ENCODE assay signal across 10 cellular contexts in genomic region chr9:121169094-121169601, GRCh38. TPM values are rescaled to one million over a fixed set of nuclear protein-coding genes. Genes with fewer than 3 reads are reported as not detected.
DNase-seq lines count a peak whose midpoint lies in the region; ATAC-seq, FAIRE-seq and TF ChIP-seq lines count a peak whose summit lies in the region.
"Had no signal": no experiment of that assay in that cellular context is flagged by ENCODE, and none has a peak within 500 bp of the region (broad histone marks: within the 10 kb centered on the region; RNA-seq: fewer than 3 reads in every experiment).

No MANE protein-coding gene starts in this region.

- DNase-seq in DMS 273 (lab: John Stamatoyannopoulos, UW; ENCODE audit: unreplicated experiment), result peak; percentile 37
- DNase-seq in DMS 273 treated with DMSO at 0.1 percent for 48 hours (lab: John Stamatoyannopoulos, UW), result no peak
- DNase-seq in RKO (ENCODE audit: low spot score), result peak; percentile 61
- peak; percentile 18 for DNase-seq in endothelial cell of umbilical vein (ENCODE audit: low read depth, low spot score)
- no peak for DNase-seq in psoas muscle
- no peak for DNase-seq in substantia nigra (lab: John Stamatoyannopoulos, UW)
- no peak for DNase-seq in cerebellar nuclear complex (lab: John Stamatoyannopoulos, UW)
- DNase-seq in occipital lobe (lab: John Stamatoyannopoulos, UW), result no peak

- H2AFZ ChIP-seq in endothelial cell of umbilical vein (ENCODE audit: low read depth, low read length), result no peak overlapping the region

- intact Hi-C loops in endothelial cell of umbilical vein (cut with micrococcal nuclease), result loop anchor here (10.0 kb wide), 1 partner anchor 184 kb away; no protein-coding TSS in a partner anchor
- intact Hi-C loops in psoas muscle (cut with DNase I), result no loop called here

- no peak overlapping the region for H3K27ac ChIP-seq in endothelial cell of umbilical vein (ENCODE audit: insufficient read depth, low read depth, low read length)
- no peak overlapping the region for H3K27ac ChIP-seq in psoas muscle
- H3K27ac ChIP-seq in substantia nigra (ENCODE audit: low read depth, low read length, poor library complexity, severe bottlenecking), result no peak overlapping the region
- H3K27ac ChIP-seq: epithelial cell of prostate had no signal

- H3K36me3 ChIP-seq in endothelial cell of umbilical vein (ENCODE audit: control insufficient read depth in 2 of 2, extremely low read depth in 1 of 2, insufficient read depth in 2 of 2, low read length in 2 of 2), result peaks cover 15 to 18% of the 10 kb centered on the region in 2 experiments
- H3K36me3 ChIP-seq in psoas muscle (ENCODE audit: insufficient read depth in 1 of 2, low read depth in 1 of 2), result peaks cover 17 to 75% of the 10 kb centered on the region in 2 donors

- H3K4me1 ChIP-seq in endothelial cell of umbilical vein (ENCODE audit: control insufficient read depth, extremely low read depth, insufficient read depth, low read length), result no peaks in the 10 kb centered on the region
- H3K4me1 ChIP-seq in psoas muscle, result no peaks in the 10 kb centered on the region

- peak in 1 of 4 donors; percentile 45 for ATAC-seq in psoas muscle

- peak; percentile 28 for FAIRE-seq in endothelial cell of umbilical vein (lab: Jason Lieb, UNC)
- FAIRE-seq: A204.1 had no signal

- POLR2A ChIA-PET in endothelial cell of umbilical vein (lab: Charles Lee), result no interaction called here

- TF ChIP-seq POLR2A in endothelial cell of umbilical vein (IDR thresholded peaks at IDR 0.05; ENCODE audit: low read depth, low read length), result no peak

- H3K9ac ChIP-seq in endothelial cell of umbilical vein (replicated peaks; ENCODE audit: extremely low read depth, insufficient read depth, low read length), result no peak overlapping the region

- peak; percentile 45 to 49 for TF ChIP-seq CTCF in endothelial cell of umbilical vein (IDR thresholded peaks at IDR 0.05; ENCODE audit: extremely low read depth in 1 of 2, insufficient read depth in 1 of 2, low read depth in 1 of 2, low read length in 2 of 2)
- TF ChIP-seq CTCF in psoas muscle (IDR thresholded peaks at IDR 0.05), result peak; percentile 25

- H3K4me3 ChIP-seq in endothelial cell of umbilical vein (replicated peaks in 1 of 3; ENCODE audit: insufficient read depth in 1 of 3, low read depth in 1 of 3, low read length in 3 of 3) (no peak overlapping the region), psoas muscle (no peak overlapping the region)

- CTCF ChIA-PET in endothelial cell of umbilical vein (lab: Charles Lee), result interaction anchor here (0.7 to 3.0 kb wide), 12 partner anchors 11 to 183 kb away, joined by 3 to 17 read pairs (median 4); no protein-coding TSS in a partner anchor

- no peak overlapping the region for H3K4me2 ChIP-seq in endothelial cell of umbilical vein (ENCODE audit: insufficient read depth, low read length)

- H3K27me3 ChIP-seq in endothelial cell of umbilical vein (ENCODE audit: control insufficient read depth in 2 of 2, insufficient read depth in 2 of 2, low read length in 2 of 2) (no peaks in the 10 kb centered on the region), psoas muscle (ENCODE audit: insufficient read depth in 3 of 3, low read length in 2 of 3) (no peaks in the 10 kb centered on the region)

- BruUV-seq in endothelial cell of umbilical vein (replicated peaks; lab: Mats Ljungman, UMichigan), result no TSS peak

- no peaks in the 10 kb centered on the region for H3K9me1 ChIP-seq in endothelial cell of umbilical vein (replicated peaks; ENCODE audit: control insufficient read depth, extremely low read depth, insufficient read depth, low read length)

- dilution Hi-C loops in endothelial cell of umbilical vein (cut with MboI; ENCODE audit: extremely low pct_ligation_motif_present, low sequenced_read_pairs), result no loop called here

- H3K79me2 ChIP-seq in endothelial cell of umbilical vein (ENCODE audit: control insufficient read depth, insufficient read depth, low read length), result no peaks in the 10 kb centered on the region

- H3K9me3 ChIP-seq in endothelial cell of umbilical vein (replicated peaks; ENCODE audit: control insufficient read depth, insufficient read depth, low read length) (no peaks in the 10 kb centered on the region), psoas muscle (no peaks in the 10 kb centered on the region)

- H4K20me1 ChIP-seq in endothelial cell of umbilical vein (replicated peaks; ENCODE audit: control insufficient read depth, extremely low read depth, insufficient read depth, low read length), result no peaks in the 10 kb centered on the region

- 76 to 81% (median 76%) methylated on average over 3 of the region's 3 CpGs for WGBS in psoas muscle, 3 donors

TF ChIP-seq in endothelial cell of umbilical vein, 7 proteins besides CTCF, POLR2A, EP300 and RAD21:
- TF ChIP-seq GATA2 (IDR thresholded peaks at IDR 0.05; ENCODE audit: insufficient read depth, insufficient read length, low read depth, low read length) (no peak), POLR2AphosphoS5 (IDR thresholded peaks at IDR 0.05; ENCODE audit: insufficient read depth, low read depth, low read length) (no peak), MYC (IDR thresholded peaks at IDR 0.05; ENCODE audit: low read depth, low read length) (no peak), EZH2 (IDR thresholded peaks at IDR 0.05; ENCODE audit: borderline replicate concordance, low read depth, low read length, severe bottlenecking) (no peak), JUN (IDR thresholded peaks at IDR 0.05; ENCODE audit: borderline replicate concordance, insufficient read depth, insufficient read length, low read depth) (no peak), FOS (IDR thresholded peaks at IDR 0.05; ENCODE audit: borderline replicate concordance, insufficient read depth, low read length) (no peak)
- TF ChIP-seq, protein P1, sequence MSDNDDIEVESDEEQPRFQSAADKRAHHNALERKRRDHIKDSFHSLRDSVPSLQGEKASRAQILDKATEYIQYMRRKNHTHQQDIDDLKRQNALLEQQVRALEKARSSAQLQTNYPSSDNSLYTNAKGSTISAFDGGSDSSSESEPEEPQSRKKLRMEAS (IDR thresholded peaks at IDR 0.05; ENCODE audit: insufficient read depth, insufficient read length), result no peak

RNA-seq across cellular contexts. Expression of gene RAB14, which starts 32.5 kb away (rescaled TPM):
- total RNA-seq in endothelial cell of umbilical vein (76.4 and 79.3 TPM in 2 replicates), psoas muscle (10 to 100 TPM; 43.6 to 51.5 (median 44.5) TPM), occipital lobe (64.3 TPM)
- polyA plus RNA-seq in endothelial cell of umbilical vein (12.7 and 18.9 TPM in 2 replicates), psoas muscle (10 to 100 TPM; 17.6 to 34.7 (median 32.1) TPM)
- 22.8 and 23.2 TPM in 2 replicates for polyA plus RNA-seq in endothelial cell of umbilical vein (2011; cell fraction: cytosol; rRNA removed)
- 22.5 and 29.1 TPM in 2 replicates for polyA plus RNA-seq in endothelial cell of umbilical vein (2011; cell fraction: nucleus; rRNA removed)
- polyA plus RNA-seq in endothelial cell of umbilical vein (2012), result 55.9 and 62.6 TPM in 2 replicates
- polyA minus RNA-seq in endothelial cell of umbilical vein, result 19.4 and 22.8 TPM in 2 replicates
- 19.0 TPM for polyA minus RNA-seq in endothelial cell of umbilical vein (2011; cell fraction: cytosol; rRNA and poly(A)+ RNA removed)
- polyA minus RNA-seq in endothelial cell of umbilical vein (2011; cell fraction: nucleus; rRNA and poly(A)+ RNA removed), result 18.8 and 27.6 TPM in 2 replicates

Comparison
In these comparisons a context has a peak if more than half of its experiments do, and no peak if none do; other contexts are left out.
1. DNase-seq: peak in DMS 273 (single experiment), RKO (single experiment) and endothelial cell of umbilical vein (single experiment); none in DMS 273 treated with DMSO at 0.1 percent for 48 hours (single experiment), psoas muscle (0 of 2), substantia nigra (0 of 49), cerebellar nuclear complex (0 of 2) and occipital lobe (single experiment).